Comparison of ENCODE assay signal across 12 cellular contexts in genomic region chr19:7921955-7922840, GRCh38. TPM values are rescaled to one million over a fixed set of nuclear protein-coding genes. Genes with fewer than 3 reads are reported as not detected.
DNase-seq lines count a peak whose midpoint lies in the region; ATAC-seq and TF ChIP-seq lines count a peak whose summit lies in the region.
"Had no signal": no experiment of that assay in that cellular context is flagged by ENCODE, and none has a peak within 500 bp of the region (broad histone marks: within the 10 kb centered on the region; RNA-seq: fewer than 3 reads in every experiment).

No MANE protein-coding gene starts in this region.

- CTCF ChIA-PET in CD4-positive, alpha-beta memory T cell (lab: Charles Lee; ENCODE audit: partially characterized antibody), result interaction anchor here (1.6 to 7.3 kb wide), 4 partner anchors 13 to 53 kb away, joined by 3 to 66 read pairs (median 26); partner anchors contain the start of genes MAP2K7 and TIMM44
- CTCF ChIA-PET in Panc1 (lab: Charles Lee), result interaction anchor here (2.0 kb wide), 1 partner anchor 53 kb away, joined by 6 read pairs; no protein-coding TSS in a partner anchor

- ATAC-seq in Panc1 (no peak), GM18870 (IDR thresholded peaks at IDR 0.05; ENCODE audit: unreplicated experiment) (no peak)

- peaks cover 10% of the 10 kb centered on the region for H4K20me1 ChIP-seq in smooth muscle cell (ENCODE audit: low read depth)

- H3K4me1 Mint-ChIP-seq in CD4-positive, alpha-beta memory T cell, result peaks cover 10 to 51% (median 31%) of the 10 kb centered on the region in 4 donors

- no peak overlapping the region for H3K4me2 ChIP-seq in smooth muscle cell

- H3K4me3 ChIP-seq in CD4-positive, alpha-beta memory T cell (ENCODE audit: low read length in 2 of 2), result no peak overlapping the region
- H3K4me3 ChIP-seq in Panc1 (ENCODE audit: low read depth in 2 of 2, low read length in 2 of 2) (peak overlapping the region; percentile 54 to 65; a peak in 3 of 4 replicates), fibroblast of the aortic adventitia (ENCODE audit: low read depth, low read length) (peak overlapping the region; percentile 81), skeletal muscle cell (ENCODE audit: low read depth, low read length) (peak overlapping the region; percentile 55), smooth muscle cell (no peak overlapping the region)

- H3F3A ChIP-seq in smooth muscle cell (ENCODE audit: low read depth), result peaks cover 7% of the 10 kb centered on the region

- H2AFZ ChIP-seq in smooth muscle cell (ENCODE audit: low read depth), result no peak overlapping the region

- POLR2A ChIA-PET in CD4-positive, alpha-beta memory T cell (lab: Charles Lee; ENCODE audit: partially characterized antibody), result interaction anchor here (1.2 to 5.6 kb wide), 4 partner anchors 18 to 53 kb away, joined by 4 to 82 read pairs (median 41); partner anchors contain the start of genes MAP2K7 and TIMM44
- POLR2A ChIA-PET in Panc1 (lab: Charles Lee), result no interaction called here

- peaks cover 0 to 1% (median 0%) of the 10 kb centered on the region in 8 donors for H3K9me3 Mint-ChIP-seq in CD4-positive, alpha-beta memory T cell

- H3K4me1 ChIP-seq in CD4-positive, alpha-beta memory T cell (ENCODE audit: insufficient read depth, low read length), result peaks cover 48% of the 10 kb centered on the region
- H3K4me1 ChIP-seq in Panc1 (ENCODE audit: control insufficient read depth, insufficient read depth, low read length) (peaks cover 27% of the 10 kb centered on the region), smooth muscle cell (ENCODE audit: low read depth) (peaks cover 5% of the 10 kb centered on the region)

- H3K9ac ChIP-seq in smooth muscle cell (ENCODE audit: low read depth), result no peak overlapping the region

- intact Hi-C loops in CD4-positive, alpha-beta memory T cell (cut with micrococcal nuclease), result loop anchor here (5.0 kb wide), 1 partner anchor 295 kb away; the partner anchor contains the start of genes PET100 and XAB2
- intact Hi-C loops in Panc1 (cut with micrococcal nuclease; ENCODE audit: unreplicated experiment), result no loop called here

- H3K27me3 ChIP-seq in CD4-positive, alpha-beta memory T cell (ENCODE audit: insufficient read depth, low read length), result peaks cover 9% of the 10 kb centered on the region
- H3K27me3 ChIP-seq in Panc1 (ENCODE audit: control insufficient read depth, insufficient read depth, low read length) (no peaks in the 10 kb centered on the region), smooth muscle cell (ENCODE audit: low read depth) (no peaks in the 10 kb centered on the region)

- H3K79me2 ChIP-seq in smooth muscle cell (ENCODE audit: low read depth), result no peaks in the 10 kb centered on the region

- TF ChIP-seq CTCF in Panc1 (IDR thresholded peaks at IDR 0.05) (peak; percentile 23; the same call in 1 of the 2 replicates), fibroblast of the aortic adventitia (IDR thresholded peaks at IDR 0.05; ENCODE audit: insufficient read depth, low read length) (no peak), smooth muscle cell (IDR thresholded peaks at IDR 0.05; ENCODE audit: borderline replicate concordance, insufficient read depth, poor library complexity, severe bottlenecking) (no peak)

- no TSS peak for BruUV-seq in Panc1 (replicated peaks; lab: Mats Ljungman, UMichigan)

- peak overlapping the region in 5 of 8 donors; percentile 38 to 58 (median 52) for H3K4me3 Mint-ChIP-seq in CD4-positive, alpha-beta memory T cell

- no peaks in the 10 kb centered on the region for H3K9me3 ChIP-seq in CD4-positive, alpha-beta memory T cell (ENCODE audit: control insufficient read depth in 1 of 2, low read length in 2 of 2)
- H3K9me3 ChIP-seq in Panc1 (ENCODE audit: control insufficient read depth, insufficient read depth, low read depth, low read length), result no peaks in the 10 kb centered on the region
- H3K9me3 ChIP-seq in smooth muscle cell (replicated peaks; ENCODE audit: low read depth), result no peaks in the 10 kb centered on the region

- 95% methylated on average over 31 of the region's 31 CpGs for WGBS in smooth muscle cell (ENCODE audit: low lambda C conversion rate)

- H3K27me3 Mint-ChIP-seq in CD4-positive, alpha-beta memory T cell, result peaks cover 7 to 12% of the 10 kb centered on the region in 2 donors

- H3K27ac Mint-ChIP-seq in CD4-positive, alpha-beta memory T cell, result peak overlapping the region in 3 of 7 donors; percentile 36 to 96 (median 81)

- peak in 1 of 5 donors; percentile 47 for DNase-seq in CD4-positive, alpha-beta memory T cell
- DNase-seq in Panc1 (ENCODE audit: low read depth, low spot score) (no peak), fibroblast of the aortic adventitia (ENCODE audit: low read depth) (no peak), skeletal muscle cell (ENCODE audit: low read depth) (no peak), SKM-1 treated with dmso at 0.1 percent for 144 hours (lab: John Stamatoyannopoulos, UW; ENCODE audit: unreplicated experiment) (no peak), smooth muscle cell (lab: John Stamatoyannopoulos, UW; ENCODE audit: unreplicated experiment) (no peak)
- DNase-seq in activated effector memory CD4-positive, alpha-beta T cell treated with anti-CD3 and anti-CD28 coated beads, Interleukin-2, amount 50 U/mL, for 16 hours, result no peak
- DNase-seq: DMS79, NCI-H1417, T1000 had no signal

- in situ Hi-C loops in Panc1 (cut with HindIII; ENCODE audit: low pct_unique_long_range_greater_than_20kb, low sequenced_read_pairs), result no loop called here

- peaks cover 0 to 3% of the 10 kb centered on the region in 2 donors for H3K36me3 Mint-ChIP-seq in CD4-positive, alpha-beta memory T cell

- H3K36me3 ChIP-seq in CD4-positive, alpha-beta memory T cell (ENCODE audit: insufficient read depth, low read length), result peaks cover 15% of the 10 kb centered on the region
- H3K36me3 ChIP-seq in Panc1 (ENCODE audit: control insufficient read depth, insufficient read depth, low read length), result no peaks in the 10 kb centered on the region; the same call in 1 of the 2 replicates
- H3K36me3 ChIP-seq in smooth muscle cell (ENCODE audit: low read depth), result no peaks in the 10 kb centered on the region

- peak overlapping the region; percentile 76 for H3K27ac ChIP-seq in CD4-positive, alpha-beta memory T cell (ENCODE audit: low read depth, low read length)
- H3K27ac ChIP-seq in Panc1 (ENCODE audit: low read length), result peak overlapping the region; percentile 79
- no peak overlapping the region for H3K27ac ChIP-seq in smooth muscle cell (ENCODE audit: low read depth)

RNA-seq across cellular contexts. Expression of gene SNAPC2, which starts 2.1 kb away (rescaled TPM):
- 10 to 100 TPM; 16.3 to 18.9 TPM for total RNA-seq in CD4-positive, alpha-beta memory T cell
- 10 to 100 TPM in 1 of 2 donors, 1 to 10 TPM in 1; 9.0 to 22.1 TPM for polyA plus RNA-seq in CD4-positive, alpha-beta memory T cell
- 63.0 TPM for total RNA-seq in Panc1 (2021; ENCODE audit: unreplicated experiment)
- 64.0 TPM for polyA plus RNA-seq in Panc1 (2012; ENCODE audit: insufficient read length)
- 17.3 and 27.8 TPM in 2 replicates for total RNA-seq in fibroblast of the aortic adventitia (ENCODE audit: low replicate concordance)
- total RNA-seq in smooth muscle cell, result 9.5 and 18.2 TPM in 2 replicates
- 35.0 and 35.3 TPM in 2 replicates for polyA plus RNA-seq in smooth muscle cell

RNA-seq across cellular contexts. Expression of gene CTXN1, which starts 3.7 kb away (rescaled TPM):
- total RNA-seq in CD4-positive, alpha-beta memory T cell, result not detected
- polyA plus RNA-seq in CD4-positive, alpha-beta memory T cell, result not detected
- total RNA-seq in Panc1 (2021; ENCODE audit: unreplicated experiment), result 89.4 TPM
- polyA plus RNA-seq in Panc1 (2012; ENCODE audit: insufficient read length), result 269 TPM
- total RNA-seq in fibroblast of the aortic adventitia (ENCODE audit: low replicate concordance), result 2.8 and 4.1 TPM in 2 replicates
- total RNA-seq in smooth muscle cell, result 4.8 and 6.0 TPM in 2 replicates
- polyA plus RNA-seq in smooth muscle cell, result 25.4 and 26.0 TPM in 2 replicates

RNA-seq across cellular contexts. Expression of gene TGFBR3L, which starts 7.6 kb away (rescaled TPM):
- under 1 TPM; 0.93 to 1.00 TPM for total RNA-seq in CD4-positive, alpha-beta memory T cell
- not detected for polyA plus RNA-seq in CD4-positive, alpha-beta memory T cell
- total RNA-seq in Panc1 (2021; ENCODE audit: unreplicated experiment) (12.5 TPM), fibroblast of the aortic adventitia (ENCODE audit: low replicate concordance) (0.99 and 1.3 TPM in 2 replicates), smooth muscle cell (18.7 and 20.7 TPM in 2 replicates)
- 38.6 TPM for polyA plus RNA-seq in Panc1 (2012; ENCODE audit: insufficient read length)
- polyA plus RNA-seq in smooth muscle cell, result 44.0 and 46.6 TPM in 2 replicates
- total RNA-seq: omental fat pad had no signal

RNA-seq across cellular contexts. Expression of gene MAP2K7, which starts 18.5 kb away (rescaled TPM):
- total RNA-seq in CD4-positive, alpha-beta memory T cell, result 10 to 100 TPM; 59.7 to 62.5 TPM
- 1 to 10 TPM in 1 of 2 donors, under 1 TPM in 1; 0.57 to 2.5 TPM for polyA plus RNA-seq in CD4-positive, alpha-beta memory T cell
- total RNA-seq in Panc1 (2021; ENCODE audit: unreplicated experiment) (32.9 TPM), fibroblast of the aortic adventitia (ENCODE audit: low replicate concordance) (3.4 and 10.2 TPM in 2 replicates), smooth muscle cell (6.7 and 8.2 TPM in 2 replicates)
- 35.2 TPM for polyA plus RNA-seq in Panc1 (2012; ENCODE audit: insufficient read length)
- polyA plus RNA-seq in smooth muscle cell, result 9.2 and 13.1 TPM in 2 replicates

RNA-seq across cellular contexts. Expression of gene TIMM44, which starts 21.3 kb away (rescaled TPM):
- total RNA-seq in CD4-positive, alpha-beta memory T cell, result 10 to 100 TPM; 71.6 to 71.9 TPM
- 10 to 100 TPM; 11.6 to 15.4 TPM for polyA plus RNA-seq in CD4-positive, alpha-beta memory T cell
- total RNA-seq in Panc1 (2021; ENCODE audit: unreplicated experiment), result 105 TPM
- polyA plus RNA-seq in Panc1 (2012; ENCODE audit: insufficient read length), result 123 TPM
- total RNA-seq in fibroblast of the aortic adventitia (ENCODE audit: low replicate concordance), result 36.5 and 40.7 TPM in 2 replicates
- 25.1 and 27.1 TPM in 2 replicates for total RNA-seq in smooth muscle cell
- polyA plus RNA-seq in smooth muscle cell, result 21.8 and 39.3 TPM in 2 replicates

Comparison
In these comparisons a context has a peak if more than half of its experiments do, and no peak if none do; other contexts are left out.
1. H3K4me3 ChIP-seq: peak in Panc1 (2 of 2), fibroblast of the aortic adventitia (single experiment) and skeletal muscle cell (single experiment); none in CD4-positive, alpha-beta memory T cell (0 of 2) and smooth muscle cell (single experiment).
2. RNA of gene CTXN1, which starts 3.7 kb away (total RNA-seq): 89.4 TPM in Panc1 (single experiment); 4.8 to 6.0 TPM in smooth muscle cell, 2.8 to 4.1 TPM in fibroblast of the aortic adventitia and not detected in CD4-positive, alpha-beta memory T cell; every median in the first group is over 10 times any median in the second.